ENCODE assay signal across 1 cellular context in genomic region chr11:36273110-36273509, GRCh38.
TF ChIP-seq lines count a peak whose summit lies in the region.

No MANE protein-coding gene starts in this region.

TF ChIP-seq in IMR-90, 13 proteins besides CTCF, POLR2A, EP300 and RAD21:
- TF ChIP-seq MXI1 (IDR thresholded peaks at IDR 0.05; ENCODE audit: borderline replicate concordance, low read depth, low read length) (no peak), MAZ (IDR thresholded peaks at IDR 0.05; ENCODE audit: borderline replicate concordance, low read depth, low read length) (no peak), CHD1 (IDR thresholded peaks at IDR 0.05; ENCODE audit: low read depth, low read length) (no peak)
